1 cellular context compared by ENCODE assay signal in genomic region chr1:202615501-202616354, GRCh38.
TF ChIP-seq lines count a peak whose summit lies in the region.

No MANE protein-coding gene starts in this region.

TF ChIP-seq in HepG2, 621 proteins besides CTCF, POLR2A, EP300 and RAD21 (continued from another document):
- TF ChIP-seq ZNF512 (CRISPR knock-in tag; IDR thresholded peaks at IDR 0.05), result no peak
